1 cellular context compared by ENCODE assay signal in genomic region chr7:124992881-124993562, GRCh38.
TF ChIP-seq lines count a peak whose summit lies in the region.

No MANE protein-coding gene starts in this region.

TF ChIP-seq in K562, 482 proteins besides CTCF, POLR2A, EP300 and RAD21 (continued from another document):
- TF ChIP-seq HBP1 (CRISPR knock-in tag; IDR thresholded peaks at IDR 0.05) (peak; percentile 29; the same call in 1 of the 2 replicates), HNRNPL (IDR thresholded peaks at IDR 0.05; ENCODE audit: low read depth, low read length) (no peak), ELF2 (CRISPR knock-in tag; IDR thresholded peaks at IDR 0.05) (peak; percentile 63; the same call in 1 of the 2 replicates), ZKSCAN3 (CRISPR knock-in tag; IDR thresholded peaks at IDR 0.05) (no peak), ZZZ3 (IDR thresholded peaks at IDR 0.05) (no peak), JUNB (CRISPR knock-in tag; conservative IDR thresholded peaks at IDR 0.05) (peak; percentile 43; the same call in 1 of the 2 replicates), CEBPB (tag; IDR thresholded peaks at IDR 0.05) (peak; percentile 87), THRAP3 (IDR thresholded peaks at IDR 0.05; ENCODE audit: borderline replicate concordance) (no peak), SMAD2 (IDR thresholded peaks at IDR 0.05; ENCODE audit: low read depth, low read length) (no peak), MAFG (tag; conservative IDR thresholded peaks at IDR 0.05) (peak; percentile 83), PML (IDR thresholded peaks at IDR 0.05; ENCODE audit: low read length) (peak; percentile 27; the same call in 1 of the 2 replicates), BACH1 (tag; IDR thresholded peaks at IDR 0.05) (peak; percentile 77; the same call in 1 of the 2 replicates), MEIS2 (IDR thresholded peaks at IDR 0.05; ENCODE audit: partially characterized antibody) (peak; percentile 71), MNT (conservative IDR thresholded peaks at IDR 0.05) (0 out of 4 replicates have a peak, but pooled peaks of 1 of the 2 experiments have one; percentile 21), SMAD3 (CRISPR knock-in tag; conservative IDR thresholded peaks at IDR 0.05) (no peak), ZNF507 (tag; conservative IDR thresholded peaks at IDR 0.05) (no peak), MGA (IDR thresholded peaks at IDR 0.05) (0 out of 2 replicates have a peak, but pooled peaks have one; percentile 22), PCBP1 (IDR thresholded peaks at IDR 0.05; ENCODE audit: low read depth, low read length, poor library complexity, severe bottlenecking) (no peak), CREB3 (tag; conservative IDR thresholded peaks at IDR 0.05; ENCODE audit: low read depth) (no peak), ZNF384 (IDR thresholded peaks at IDR 0.05; ENCODE audit: low read depth, low read length) (no peak), LARP7 (IDR thresholded peaks at IDR 0.05) (no peak), ASH1L (IDR thresholded peaks at IDR 0.05; ENCODE audit: borderline replicate concordance, low read depth, partially characterized antibody) (no peak), PBX2 (CRISPR knock-in tag; IDR thresholded peaks at IDR 0.05; ENCODE audit: low read depth) (no peak), PBX2 (tag; conservative IDR thresholded peaks at IDR 0.05; ENCODE audit: low read depth) (peak; percentile 55; the same call in 1 of the 2 replicates), FOXJ3 (CRISPR knock-in tag; IDR thresholded peaks at IDR 0.05) (no peak)
